1 cellular context compared by ENCODE assay signal in genomic region chr12:101854747-101855146, GRCh38.
TF ChIP-seq lines count a peak whose summit lies in the region.

No MANE protein-coding gene starts in this region.

TF ChIP-seq in HepG2, 621 proteins besides CTCF, POLR2A, EP300 and RAD21:
- TF ChIP-seq SATB2 (CRISPR knock-in tag; IDR thresholded peaks at IDR 0.05), result no peak
- TF ChIP-seq, protein P1, sequence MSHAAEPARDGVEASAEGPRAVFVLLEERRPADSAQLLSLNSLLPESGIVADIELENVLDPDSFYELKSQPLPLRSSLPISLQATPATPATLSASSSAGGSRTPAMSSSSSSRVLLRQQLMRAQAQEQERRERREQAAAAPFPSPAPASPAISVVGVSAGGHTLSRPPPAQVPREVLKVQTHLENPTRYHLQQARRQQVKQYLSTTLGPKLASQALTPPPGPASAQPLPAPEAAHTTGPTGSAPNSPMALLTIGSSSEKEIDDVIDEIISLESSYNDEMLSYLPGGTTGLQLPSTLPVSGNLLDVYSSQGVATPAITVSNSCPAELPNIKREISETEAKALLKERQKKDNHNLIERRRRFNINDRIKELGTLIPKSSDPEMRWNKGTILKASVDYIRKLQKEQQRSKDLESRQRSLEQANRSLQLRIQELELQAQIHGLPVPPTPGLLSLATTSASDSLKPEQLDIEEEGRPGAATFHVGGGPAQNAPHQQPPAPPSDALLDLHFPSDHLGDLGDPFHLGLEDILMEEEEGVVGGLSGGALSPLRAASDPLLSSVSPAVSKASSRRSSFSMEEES (CRISPR knock-in tag; IDR thresholded peaks at IDR 0.05), result no peak
- no peak for TF ChIP-seq SIN3A (IDR thresholded peaks at IDR 0.05; ENCODE audit: borderline replicate concordance, low read depth, low read length)
- TF ChIP-seq FOXC1 (CRISPR knock-in tag; IDR thresholded peaks at IDR 0.05; ENCODE audit: borderline replicate concordance), result no peak
- TF ChIP-seq, protein P2, sequence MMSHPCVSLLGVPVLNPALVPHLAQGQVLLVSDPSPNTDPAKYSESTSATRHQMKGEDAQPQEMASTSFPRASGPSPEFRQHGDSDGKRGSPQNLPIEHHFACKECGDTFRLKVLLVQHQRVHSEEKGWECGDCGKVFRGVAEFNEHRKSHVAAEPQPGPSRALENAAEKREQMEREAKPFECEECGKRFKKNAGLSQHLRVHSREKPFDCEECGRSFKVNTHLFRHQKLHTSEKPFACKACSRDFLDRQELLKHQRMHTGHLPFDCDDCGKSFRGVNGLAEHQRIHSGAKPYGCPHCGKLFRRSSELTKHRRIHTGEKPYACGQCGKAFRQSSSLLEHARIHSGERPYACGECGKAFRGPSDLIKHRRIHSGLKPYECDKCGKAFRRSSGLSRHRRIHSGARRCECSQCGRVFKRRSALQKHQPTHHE (CRISPR knock-in tag; IDR thresholded peaks at IDR 0.05; ENCODE audit: borderline replicate concordance), result no peak
- TF ChIP-seq GPN1 (CRISPR knock-in tag; IDR thresholded peaks at IDR 0.05; ENCODE audit: borderline replicate concordance), result no peak
- TF ChIP-seq FOXJ3 (CRISPR knock-in tag; IDR thresholded peaks at IDR 0.05; ENCODE audit: borderline replicate concordance), result no peak
- TF ChIP-seq, protein P3, sequence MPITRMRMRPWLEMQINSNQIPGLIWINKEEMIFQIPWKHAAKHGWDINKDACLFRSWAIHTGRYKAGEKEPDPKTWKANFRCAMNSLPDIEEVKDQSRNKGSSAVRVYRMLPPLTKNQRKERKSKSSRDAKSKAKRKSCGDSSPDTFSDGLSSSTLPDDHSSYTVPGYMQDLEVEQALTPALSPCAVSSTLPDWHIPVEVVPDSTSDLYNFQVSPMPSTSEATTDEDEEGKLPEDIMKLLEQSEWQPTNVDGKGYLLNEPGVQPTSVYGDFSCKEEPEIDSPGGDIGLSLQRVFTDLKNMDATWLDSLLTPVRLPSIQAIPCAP (CRISPR knock-in tag; IDR thresholded peaks at IDR 0.05; ENCODE audit: low read depth), result no peak
- TF ChIP-seq ZNF460 (CRISPR knock-in tag; IDR thresholded peaks at IDR 0.05; ENCODE audit: borderline replicate concordance), result no peak
- TF ChIP-seq GMEB1 (CRISPR knock-in tag; IDR thresholded peaks at IDR 0.05; ENCODE audit: borderline replicate concordance), result no peak
- no peak for TF ChIP-seq ZBTB42 (CRISPR knock-in tag; IDR thresholded peaks at IDR 0.05)
- TF ChIP-seq MXI1 (IDR thresholded peaks at IDR 0.05; ENCODE audit: borderline replicate concordance, low read depth, low read length), result no peak
- TF ChIP-seq, protein P4, sequence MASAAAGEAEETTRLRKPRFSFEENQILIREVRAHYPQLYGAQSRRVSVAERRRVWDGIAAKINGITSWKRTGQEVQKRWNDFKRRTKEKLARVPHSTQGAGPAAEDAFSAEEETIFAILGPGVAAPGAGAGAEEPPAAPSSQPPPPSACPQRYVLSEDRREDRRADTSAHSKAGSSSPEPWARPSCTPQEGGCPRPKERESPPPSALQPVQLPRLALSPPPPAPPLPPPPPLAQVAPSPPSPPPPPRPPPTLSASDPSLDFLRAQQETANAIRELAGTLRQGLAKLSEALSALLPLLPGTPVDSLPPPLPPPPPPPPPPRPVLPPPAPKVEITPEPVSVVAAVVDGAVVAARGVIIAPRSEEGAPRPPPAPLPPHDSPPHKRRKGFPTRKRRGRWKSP (CRISPR knock-in tag; IDR thresholded peaks at IDR 0.05), result no peak
- no peak for TF ChIP-seq ZC3H13 (CRISPR knock-in tag; IDR thresholded peaks at IDR 0.05)
- no peak for TF ChIP-seq ZNF788 (CRISPR knock-in tag; IDR thresholded peaks at IDR 0.05; ENCODE audit: borderline replicate concordance)
